1 cellular context compared by ENCODE assay signal in genomic region chr1:36673207-36673606, GRCh38.
TF ChIP-seq lines count a peak whose summit lies in the region.

No MANE protein-coding gene starts in this region.

TF ChIP-seq in HepG2, 621 proteins besides CTCF, POLR2A, EP300 and RAD21 (continued from another document):
- TF ChIP-seq, protein P1, sequence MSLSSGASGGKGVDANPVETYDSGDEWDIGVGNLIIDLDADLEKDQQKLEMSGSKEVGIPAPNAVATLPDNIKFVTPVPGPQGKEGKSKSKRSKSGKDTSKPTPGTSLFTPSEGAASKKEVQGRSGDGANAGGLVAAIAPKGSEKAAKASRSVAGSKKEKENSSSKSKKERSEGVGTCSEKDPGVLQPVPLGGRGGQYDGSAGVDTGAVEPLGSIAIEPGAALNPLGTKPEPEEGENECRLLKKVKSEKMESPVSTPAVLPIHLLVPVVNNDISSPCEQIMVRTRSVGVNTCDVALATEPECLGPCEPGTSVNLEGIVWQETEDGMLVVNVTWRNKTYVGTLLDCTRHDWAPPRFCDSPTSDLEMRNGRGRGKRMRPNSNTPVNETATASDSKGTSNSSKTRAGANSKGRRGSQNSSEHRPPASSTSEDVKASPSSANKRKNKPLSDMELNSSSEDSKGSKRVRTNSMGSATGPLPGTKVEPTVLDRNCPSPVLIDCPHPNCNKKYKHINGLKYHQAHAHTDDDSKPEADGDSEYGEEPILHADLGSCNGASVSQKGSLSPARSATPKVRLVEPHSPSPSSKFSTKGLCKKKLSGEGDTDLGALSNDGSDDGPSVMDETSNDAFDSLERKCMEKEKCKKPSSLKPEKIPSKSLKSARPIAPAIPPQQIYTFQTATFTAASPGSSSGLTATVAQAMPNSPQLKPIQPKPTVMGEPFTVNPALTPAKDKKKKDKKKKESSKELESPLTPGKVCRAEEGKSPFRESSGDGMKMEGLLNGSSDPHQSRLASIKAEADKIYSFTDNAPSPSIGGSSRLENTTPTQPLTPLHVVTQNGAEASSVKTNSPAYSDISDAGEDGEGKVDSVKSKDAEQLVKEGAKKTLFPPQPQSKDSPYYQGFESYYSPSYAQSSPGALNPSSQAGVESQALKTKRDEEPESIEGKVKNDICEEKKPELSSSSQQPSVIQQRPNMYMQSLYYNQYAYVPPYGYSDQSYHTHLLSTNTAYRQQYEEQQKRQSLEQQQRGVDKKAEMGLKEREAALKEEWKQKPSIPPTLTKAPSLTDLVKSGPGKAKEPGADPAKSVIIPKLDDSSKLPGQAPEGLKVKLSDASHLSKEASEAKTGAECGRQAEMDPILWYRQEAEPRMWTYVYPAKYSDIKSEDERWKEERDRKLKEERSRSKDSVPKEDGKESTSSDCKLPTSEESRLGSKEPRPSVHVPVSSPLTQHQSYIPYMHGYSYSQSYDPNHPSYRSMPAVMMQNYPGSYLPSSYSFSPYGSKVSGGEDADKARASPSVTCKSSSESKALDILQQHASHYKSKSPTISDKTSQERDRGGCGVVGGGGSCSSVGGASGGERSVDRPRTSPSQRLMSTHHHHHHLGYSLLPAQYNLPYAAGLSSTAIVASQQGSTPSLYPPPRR (CRISPR knock-in tag; IDR thresholded peaks at IDR 0.05; ENCODE audit: borderline replicate concordance) = no peak
